Comparison of ENCODE assay signal across 22 cellular contexts in the genomic region with DNA sequence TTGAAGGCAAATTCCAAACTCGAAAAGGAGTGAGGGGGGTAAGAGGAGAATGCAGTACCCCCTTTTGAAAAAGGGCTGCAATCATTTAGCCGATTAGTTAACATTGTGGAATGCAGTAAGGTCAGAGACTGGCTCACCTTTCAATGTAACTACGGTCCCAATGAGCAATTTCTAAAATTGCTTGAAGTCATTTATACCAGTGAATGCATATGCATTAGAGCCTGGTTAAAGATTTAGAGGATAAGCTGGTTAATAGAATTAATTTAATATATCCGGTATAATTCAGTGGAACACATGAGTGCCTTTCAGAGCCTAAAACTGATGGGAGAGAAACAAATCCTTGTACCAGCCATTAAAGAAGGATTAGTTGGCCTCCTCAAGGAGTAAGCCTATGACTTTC.
DNase-seq lines count a peak whose midpoint lies in the region; ATAC-seq, FAIRE-seq and TF ChIP-seq lines count a peak whose summit lies in the region.
"Had no signal": no experiment of that assay in that cellular context is flagged by ENCODE, and none has a peak within 500 bp of the region (broad histone marks: within the 10 kb centered on the region; RNA-seq: fewer than 3 reads in every experiment).

No MANE protein-coding gene starts in this region.

- peak overlapping the region; percentile 83 for H3K18ac ChIP-seq in IMR-90 (ENCODE audit: low read depth, low read length)

- H3K27ac Mint-ChIP-seq in MCF 10A (ENCODE audit: low read depth, unreplicated experiment), result peak overlapping the region; percentile 4
- H3K27ac Mint-ChIP-seq: B cell; CD4-positive, CD25-positive, alpha-beta regulatory T cell; CD8-positive, alpha-beta T cell had no signal

- H2AFZ ChIP-seq in IMR-90 (replicated peaks; ENCODE audit: low read length, poor library complexity), result peak overlapping the region; percentile 45

- TF ChIP-seq RAD21 in IMR-90 (IDR thresholded peaks at IDR 0.05; ENCODE audit: low read length), result no peak

- no peaks in the 10 kb centered on the region for H4K20me1 ChIP-seq in IMR-90 (ENCODE audit: insufficient read depth, low read length)
- H4K20me1 ChIP-seq: BLaER1 had no signal

- H3K27me3 ChIP-seq in breast epithelium (no peaks in the 10 kb centered on the region), IMR-90 (ENCODE audit: control insufficient read depth, insufficient read depth, low read length) (no peaks in the 10 kb centered on the region), aorta (ENCODE audit: control insufficient read depth in 1 of 2, insufficient read depth in 2 of 2, low read length in 1 of 2) (no peaks in the 10 kb centered on the region)
- H3K27me3 ChIP-seq: BLaER1 had no signal

- no peaks in the 10 kb centered on the region for H3K9me3 ChIP-seq in breast epithelium
- 0 out of 2 replicates have a peak, but pooled peaks cover 2% of the 10 kb centered on the region for H3K9me3 ChIP-seq in IMR-90 (ENCODE audit: control insufficient read depth, insufficient read depth, low read length)
- H3K9me3 ChIP-seq in aorta (ENCODE audit: control insufficient read depth, low read length), result no peaks in the 10 kb centered on the region
- H3K9me3 ChIP-seq: BLaER1, Caco-2 had no signal

- H3K9me1 ChIP-seq in IMR-90 (ENCODE audit: insufficient read depth, low read length), result no peaks in the 10 kb centered on the region

- no peaks in the 10 kb centered on the region for H3K4me1 ChIP-seq in breast epithelium
- peaks cover 3% of the 10 kb centered on the region for H3K4me1 ChIP-seq in IMR-90 (ENCODE audit: control insufficient read depth, insufficient read depth, low read length)
- H3K4me1 ChIP-seq in aorta (ENCODE audit: control insufficient read depth in 1 of 2, insufficient read depth in 2 of 2, low read length in 2 of 2), result no peaks in the 10 kb centered on the region
- H3K4me1 ChIP-seq: BLaER1, Caco-2 had no signal

- peak overlapping the region; percentile 39; the same call in 1 of the 3 replicates for H2BK15ac ChIP-seq in IMR-90 (ENCODE audit: low read depth, low read length)

- H3K36me3 ChIP-seq in breast epithelium (no peaks in the 10 kb centered on the region), IMR-90 (ENCODE audit: control insufficient read depth, insufficient read depth, low read length) (no peaks in the 10 kb centered on the region; the same call in 1 of the 2 replicates), aorta (ENCODE audit: control insufficient read depth in 1 of 2, insufficient read depth in 2 of 2, low read length in 1 of 2) (no peaks in the 10 kb centered on the region)
- H3K36me3 ChIP-seq: BLaER1 had no signal

- H2BK20ac ChIP-seq in IMR-90 (ENCODE audit: low read depth, low read length), result peak overlapping the region; percentile 43; the same call in 1 of the 2 replicates

- no peak for TF ChIP-seq POLR2A in breast epithelium (IDR thresholded peaks at IDR 0.05)
- no peak for TF ChIP-seq POLR2A in IMR-90 (IDR thresholded peaks at IDR 0.05; ENCODE audit: low read depth, low read length)

- H3K4me3 Mint-ChIP-seq in MCF 10A (ENCODE audit: unreplicated experiment), result no peak overlapping the region
- H3K4me3 Mint-ChIP-seq: B cell; CD4-positive, CD25-positive, alpha-beta regulatory T cell; CD8-positive, alpha-beta T cell had no signal

- no peak overlapping the region for H4K8ac ChIP-seq in IMR-90 (ENCODE audit: low read depth in 2 of 2, low read length in 2 of 2)

- H2BK5ac ChIP-seq in IMR-90 (ENCODE audit: low read depth, low read length, poor library complexity, severe bottlenecking), result no peak overlapping the region

- H3K27ac ChIP-seq in breast epithelium, result no peak overlapping the region
- H3K27ac ChIP-seq in IMR-90 (ENCODE audit: insufficient read depth, low read length), result no peak overlapping the region
- no peak overlapping the region for H3K27ac ChIP-seq in aorta (ENCODE audit: low read depth in 1 of 2, low read length in 2 of 2)
- H3K27ac ChIP-seq: BLaER1, C4-2B had no signal

- POLR2A ChIA-PET in MCF 10A (lab: Yijun Ruan, JAX) (interaction anchor here (0.9 to 2.3 kb wide), 2 partner anchors 36 to 73 kb away, joined by 3 to 9 read pairs; no protein-coding TSS in a partner anchor), IMR-90 (lab: Charles Lee; ENCODE audit: unreplicated experiment) (no interaction called here)

- peak overlapping the region; percentile 10; the same call in 1 of the 2 replicates for H2AK5ac ChIP-seq in IMR-90 (ENCODE audit: low read depth, low read length)

- WGBS in IMR-90 (ENCODE audit: extremely low coverage in 2 of 2, insufficient read length in 1 of 2), 2 experiments, result no CpG with 5 or more reads among the region's 4 CpGs
- 95 to 97% methylated on average over 4 of the region's 4 CpGs for WGBS in aorta, 2 donors

- CTCF ChIA-PET in MCF 10A (lab: Yijun Ruan, JAX) (interaction anchor here (0.8 to 1.1 kb wide), 2 partner anchors 10 to 591 kb away, joined by 3 read pairs; no protein-coding TSS in a partner anchor), IMR-90 (lab: Yijun Ruan, JAX) (interaction anchor here (1.9 kb wide), 1 partner anchor 12 kb away, joined by 7 read pairs; no protein-coding TSS in a partner anchor)

- H3K79me1 ChIP-seq in IMR-90 (ENCODE audit: low read depth in 1 of 2, low read length in 2 of 2), result no peaks in the 10 kb centered on the region

- H2AK9ac ChIP-seq in IMR-90 (replicated peaks; ENCODE audit: low read depth, low read length, poor library complexity), result no peak overlapping the region

- H3K4ac ChIP-seq in IMR-90 (ENCODE audit: low read depth, low read length), result peak overlapping the region; percentile 52; the same call in 1 of the 2 replicates

- H2BK120ac ChIP-seq in IMR-90 (ENCODE audit: low read depth, low read length), result peak overlapping the region; percentile 49; the same call in 1 of the 2 replicates

- FAIRE-seq in HTR-8/SVneo (lab: Jason Lieb, UNC), result no peak
- FAIRE-seq: G401.6, GM12892, GM19239 had no signal

- DNase-seq in MCF 10A (ENCODE audit: unreplicated experiment) (no peak), breast epithelium (ENCODE audit: low spot score in 2 of 2) (no peak), IMR-90 (no peak), left kidney (ENCODE audit: low read depth, low spot score) (peak; percentile 27), HTR-8/SVneo (ENCODE audit: insufficient read length, low spot score) (no peak), aorta (no peak)
- DNase-seq: 8988T; Caco-2; CD4-positive, CD25-positive, alpha-beta regulatory T cell; CD8-positive, alpha-beta T cell; DMS153; DND-41; GOT3; H7; HCEC 1CT had no signal

- no peaks in the 10 kb centered on the region for H3K27me3 Mint-ChIP-seq in MCF 10A (ENCODE audit: insufficient read depth, unreplicated experiment)
- H3K27me3 Mint-ChIP-seq: B cell; CD4-positive, CD25-positive, alpha-beta regulatory T cell had no signal

- dilution Hi-C loops in IMR-90 (cut with HindIII; ENCODE audit: low sequenced_read_pairs, unreplicated experiment), result no loop called here

- TF ChIP-seq CTCF in MCF 10A (IDR thresholded peaks at IDR 0.05; ENCODE audit: unreplicated experiment) (no peak), breast epithelium (IDR thresholded peaks at IDR 0.05) (no peak), IMR-90 (conservative IDR thresholded peaks at IDR 0.05; ENCODE audit: low read depth, low read length) (no peak)

- in situ Hi-C loops in IMR-90 (cut with MboI; ENCODE audit: low sequenced_read_pairs), result no loop called here

- ATAC-seq in IMR-90 (ENCODE audit: low read depth) (no peak), GM18520 (IDR thresholded peaks at IDR 0.05; ENCODE audit: unreplicated experiment) (no peak), aorta (ENCODE audit: low FRiP score) (no peak)
- ATAC-seq: CD8-positive, alpha-beta T cell had no signal

- H3K9me3 Mint-ChIP-seq in MCF 10A (ENCODE audit: unreplicated experiment), result peaks cover 7% of the 10 kb centered on the region

- H3K36me3 Mint-ChIP-seq in MCF 10A (ENCODE audit: insufficient read depth, unreplicated experiment), result peaks cover 33% of the 10 kb centered on the region
- H3K36me3 Mint-ChIP-seq: CD4-positive, CD25-positive, alpha-beta regulatory T cell; CD8-positive, alpha-beta T cell had no signal

- peak overlapping the region; percentile 46; the same call in 1 of the 2 replicates for H3K23ac ChIP-seq in IMR-90 (ENCODE audit: low read depth, low read length)

- no peak overlapping the region for H3K9ac ChIP-seq in IMR-90 (ENCODE audit: low read depth, low read length)
- H3K9ac ChIP-seq: BLaER1 had no signal

- peak overlapping the region; percentile 62 for H3K14ac ChIP-seq in IMR-90 (replicated peaks; ENCODE audit: low read depth, low read length)

- peak overlapping the region; percentile 7; the same call in 1 of the 2 replicates for H4K91ac ChIP-seq in IMR-90 (ENCODE audit: insufficient read depth, low read depth, low read length)

- H3K4me2 ChIP-seq in IMR-90 (ENCODE audit: low read depth, low read length), result no peak overlapping the region
- H3K4me2 ChIP-seq: BLaER1 had no signal

- H3K4me3 ChIP-seq in breast epithelium (no peak overlapping the region), IMR-90 (ENCODE audit: insufficient read depth, low read depth, low read length) (no peak overlapping the region), aorta (ENCODE audit: low read length in 2 of 2) (no peak overlapping the region)
- H3K4me3 ChIP-seq: BLaER1 had no signal

- peak overlapping the region; percentile 64; the same call in 1 of the 2 replicates for H4K5ac ChIP-seq in IMR-90 (ENCODE audit: low read depth, low read length)

- H3K4me1 Mint-ChIP-seq in MCF 10A (ENCODE audit: insufficient read depth, unreplicated experiment), result peaks cover 17% of the 10 kb centered on the region
- H3K4me1 Mint-ChIP-seq: B cell; CD4-positive, CD25-positive, alpha-beta regulatory T cell had no signal

- intact Hi-C loops in MCF 10A (cut with micrococcal nuclease), result no loop called here
- intact Hi-C loops in breast epithelium (cut with DNase I; ENCODE audit: low total_unique reads), result no loop called here
- intact Hi-C loops in IMR-90 (cut with micrococcal nuclease), result no loop called here
- intact Hi-C loops in aorta (cut with DNase I), result no loop called here

- no TSS peak for BruUV-seq in MCF 10A (replicated peaks; lab: Mats Ljungman, UMichigan)
- no TSS peak for BruUV-seq in IMR-90 (replicated peaks; lab: Mats Ljungman, UMichigan)

- no peak overlapping the region for H3K56ac ChIP-seq in IMR-90 (ENCODE audit: extremely low read depth, insufficient read depth, low read length)

TF ChIP-seq in IMR-90, 13 proteins besides CTCF, POLR2A, EP300 and RAD21:
- no peak for TF ChIP-seq MAFK (IDR thresholded peaks at IDR 0.05; ENCODE audit: low read depth, low read length)
- no peak for TF ChIP-seq MXI1 (IDR thresholded peaks at IDR 0.05; ENCODE audit: borderline replicate concordance, low read depth, low read length)
- no peak for TF ChIP-seq RFX5 (IDR thresholded peaks at IDR 0.05; ENCODE audit: low read depth, low read length)
- no peak for TF ChIP-seq CEBPB (IDR thresholded peaks at IDR 0.05; ENCODE audit: low read depth, low read length)
- no peak for TF ChIP-seq BHLHE40 (IDR thresholded peaks at IDR 0.05; ENCODE audit: low read depth, low read length)
